Comparison of ENCODE assay signal across 8 cellular contexts in the genomic region with DNA sequence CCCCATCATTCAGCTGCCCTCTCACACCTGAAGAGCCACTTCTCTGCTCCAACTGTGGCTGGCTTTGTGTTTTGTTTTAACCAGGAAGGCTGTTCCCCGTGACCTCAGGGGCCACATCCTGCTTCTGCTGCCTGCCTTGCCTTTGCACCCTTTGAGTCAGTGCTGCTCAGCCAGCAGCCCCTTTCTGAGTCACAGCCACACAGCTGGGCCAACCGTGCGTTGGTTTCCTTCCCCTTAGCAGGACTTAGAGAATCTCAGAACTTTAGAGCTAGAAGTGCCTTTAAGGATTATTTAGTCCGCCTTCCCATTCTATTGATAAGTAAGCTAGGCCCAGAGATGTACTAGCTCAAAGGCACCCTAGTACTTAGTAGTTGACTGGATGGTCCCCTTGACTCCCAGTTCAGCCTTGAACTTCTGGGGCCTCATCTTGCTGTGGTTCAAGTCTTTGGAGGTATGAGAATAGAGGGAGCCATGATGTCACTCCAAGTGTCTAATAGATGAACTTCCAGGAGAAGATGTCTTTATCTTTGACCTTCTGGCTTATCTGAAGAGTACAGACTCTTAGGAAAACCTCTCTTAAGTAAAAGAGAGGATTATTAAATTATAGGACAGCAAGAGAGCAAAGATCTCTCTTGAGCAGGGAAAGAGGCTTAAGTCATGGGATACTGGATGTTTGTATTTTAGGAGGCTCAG.
A peak's percentile ranks its signal among the peaks of the same experiment; 100 is the strongest.
DNase-seq lines count a peak whose midpoint lies in the region; TF ChIP-seq lines count a peak whose summit lies in the region.

No MANE protein-coding gene starts in this region.

- H3K36me3 ChIP-seq in GM06990 (ENCODE audit: control insufficient read depth, insufficient read depth, low read length), result no peaks in the 10 kb centered on the region

- no peaks in the 10 kb centered on the region for H3K27me3 ChIP-seq in GM06990 (replicated peaks; ENCODE audit: control insufficient read depth, insufficient read depth, low read length)

- TF ChIP-seq CTCF in GM06990 (IDR thresholded peaks at IDR 0.05; ENCODE audit: insufficient read depth, low read length, poor library complexity, severe bottlenecking) (no peak), NB4 (IDR thresholded peaks at IDR 0.05; ENCODE audit: low read depth, low read length) (no peak)

- DNase-seq in GM06990 (ENCODE audit: extremely low read depth, insufficient read length), result peak; percentile 84
- peak; percentile 93 for DNase-seq in HCEC 1CT
- peak; percentile 93 for DNase-seq in NB4 (ENCODE audit: low read depth)
- DNase-seq in activated T-cell treated with anti-CD3 and anti-CD28 coated beads for 1 hour (ENCODE audit: low read depth), result peak; percentile 73
- peak; percentile 62 for DNase-seq in fibroblast of peridontal ligament (ENCODE audit: extremely low read depth)
- peak; percentile 75 for DNase-seq in stimulated activated CD4-positive, alpha-beta T cell treated with anti-CD3 and anti-CD28 coated beads, Interleukin-12 subunit alpha, Interleukin-12 subunit beta, amount 100 ng/mL, for 4 hours
- DNase-seq in DMS114 treated with DMSO at 0.1 percent for 48 hours (lab: John Stamatoyannopoulos, UW; ENCODE audit: unreplicated experiment), result no peak
- DNase-seq in NCI-H1105 (lab: John Stamatoyannopoulos, UW), result no peak

- TF ChIP-seq POLR2A in NB4 (IDR thresholded peaks at IDR 0.05; ENCODE audit: extremely low read depth, insufficient read length), result no peak

- no peak overlapping the region for H3K4me3 ChIP-seq in GM06990 (replicated peaks; ENCODE audit: low read depth, low read length)
- H3K4me3 ChIP-seq in NB4 (ENCODE audit: low read depth, low read length), result no peak overlapping the region

Comparison
In these comparisons a context has a peak if more than half of its experiments do, and no peak if none do; other contexts are left out.
1. DNase-seq: peak in GM06990 (single experiment), HCEC 1CT (single experiment), NB4 (single experiment), activated T-cell treated with anti-CD3 and anti-CD28 coated beads for 1 hour (single experiment), fibroblast of peridontal ligament (single experiment) and stimulated activated CD4-positive, alpha-beta T cell treated with anti-CD3 and anti-CD28 coated beads, Interleukin-12 subunit alpha, Interleukin-12 subunit beta, amount 100 ng/mL, for 4 hours (single experiment); none in DMS114 treated with DMSO at 0.1 percent for 48 hours (single experiment) and NCI-H1105 (single experiment).